Comparison of ENCODE assay signal across 12 cellular contexts in genomic region chr1:230114245-230114651, GRCh38. TPM values are rescaled to one million over a fixed set of nuclear protein-coding genes. Genes with fewer than 3 reads are reported as not detected.
DNase-seq lines count a peak whose midpoint lies in the region; ATAC-seq and TF ChIP-seq lines count a peak whose summit lies in the region.
"Had no signal": no experiment of that assay in that cellular context is flagged by ENCODE, and none has a peak within 500 bp of the region (broad histone marks: within the 10 kb centered on the region; RNA-seq: fewer than 3 reads in every experiment).

No MANE protein-coding gene starts in this region.

- H3K9me3 ChIP-seq in Peyer's patch (no peaks in the 10 kb centered on the region), mesenchymal stem cell (ENCODE audit: control insufficient read depth, low read length) (no peaks in the 10 kb centered on the region), thymus (ENCODE audit: control insufficient read depth) (no peaks in the 10 kb centered on the region)

- H3K4me3 ChIP-seq in Peyer's patch = no peak overlapping the region
- peak overlapping the region; percentile 13 for H3K4me3 ChIP-seq in epithelial cell of esophagus (ENCODE audit: low read length)
- peak overlapping the region in 1 of 2 experiments; percentile 65 for H3K4me3 ChIP-seq in mesenchymal stem cell (ENCODE audit: insufficient read depth in 1 of 2, low read depth in 1 of 2, low read length in 2 of 2)
- no peak overlapping the region for H3K4me3 ChIP-seq in thymus (ENCODE audit: low read length)

- peaks cover 30% of the 10 kb centered on the region for H3K79me1 ChIP-seq in mesenchymal stem cell (replicated peaks; ENCODE audit: low read length, poor library complexity, severe bottlenecking)

- no peak for ATAC-seq in HG03342 (IDR thresholded peaks at IDR 0.05; ENCODE audit: unreplicated experiment)
- ATAC-seq: HCT116; stimulated activated effector memory CD8-positive, alpha-beta T cell treated with anti-CD3 and anti-CD28 coated beads, Interleukin-12 subunit alpha, Interleukin-12 subunit beta, amount 100 ng/mL, for 72 hours had no signal

- H2BK5ac ChIP-seq in mesenchymal stem cell (ENCODE audit: low read depth, low read length, poor library complexity, severe bottlenecking) = no peak overlapping the region

- no peak overlapping the region for H2AFZ ChIP-seq in mesenchymal stem cell (ENCODE audit: low read depth, low read length)

- no peak overlapping the region for H4K91ac ChIP-seq in mesenchymal stem cell (ENCODE audit: low read length)

- H3K36me3 ChIP-seq in Peyer's patch (no peaks in the 10 kb centered on the region), mesenchymal stem cell (ENCODE audit: control insufficient read depth in 1 of 2, insufficient read depth in 2 of 2, low read depth in 1 of 2, low read length in 2 of 2) (peaks cover 0 to 5% of the 10 kb centered on the region in 2 experiments), thymus (ENCODE audit: control insufficient read depth, insufficient read depth) (peaks cover 11% of the 10 kb centered on the region)

- no peak overlapping the region for H4K8ac ChIP-seq in mesenchymal stem cell (ENCODE audit: low read length)

- 81% methylated on average over 14 of the region's 14 CpGs for WGBS in mesenchymal stem cell
- WGBS in thymus = 95% methylated on average over 14 of the region's 14 CpGs

- peak overlapping the region; percentile 21 for H2BK15ac ChIP-seq in mesenchymal stem cell (ENCODE audit: low read depth, poor library complexity, severe bottlenecking)

- H3K23ac ChIP-seq in mesenchymal stem cell (ENCODE audit: low read length in 2 of 2) = no peak overlapping the region

- H3K14ac ChIP-seq in mesenchymal stem cell (ENCODE audit: low read length in 2 of 2) = peak overlapping the region in 1 of 2 experiments; percentile 44

- no peak overlapping the region for H2BK120ac ChIP-seq in mesenchymal stem cell (ENCODE audit: low read depth, low read length)

- peak overlapping the region; percentile 89 for H3K9ac ChIP-seq in mesenchymal stem cell (ENCODE audit: low read length)
- H3K9ac ChIP-seq: KMS-11 had no signal

- no peak overlapping the region for H3K4me2 ChIP-seq in mesenchymal stem cell (ENCODE audit: low read length, poor library complexity, severe bottlenecking)

- peak overlapping the region in 1 of 2 experiments; percentile 63 for H3K4ac ChIP-seq in mesenchymal stem cell (ENCODE audit: low read depth in 1 of 2, low read length in 2 of 2)

- H3K18ac ChIP-seq in mesenchymal stem cell (ENCODE audit: low read depth in 1 of 2, low read length in 2 of 2) = no peak overlapping the region

- no peak overlapping the region for H2AK5ac ChIP-seq in mesenchymal stem cell (ENCODE audit: low read length, severe bottlenecking)

- H3K27me3 ChIP-seq in Peyer's patch (no peaks in the 10 kb centered on the region), mesenchymal stem cell (ENCODE audit: control insufficient read depth in 1 of 2, insufficient read depth in 1 of 2, low read length in 2 of 2) (no peaks in the 10 kb centered on the region), thymus (ENCODE audit: control insufficient read depth, insufficient read depth) (no peaks in the 10 kb centered on the region)

- H2BK12ac ChIP-seq in mesenchymal stem cell (ENCODE audit: low read length in 2 of 2) = peak overlapping the region in 1 of 2 experiments; percentile 37

- H3K4me1 ChIP-seq in Peyer's patch = peaks cover 0 to 41% (median 0%) of the 10 kb centered on the region in 4 donors
- H3K4me1 ChIP-seq in mesenchymal stem cell (ENCODE audit: control insufficient read depth, insufficient read depth, low read depth, low read length) = peaks cover 36% of the 10 kb centered on the region
- H3K4me1 ChIP-seq in thymus (ENCODE audit: control insufficient read depth, insufficient read depth, low read length) = peaks cover 63% of the 10 kb centered on the region

- TF ChIP-seq POLR2A in Peyer's patch (IDR thresholded peaks at IDR 0.05) = no peak

- no peak for DNase-seq in Peyer's patch
- DNase-seq in epithelial cell of esophagus (ENCODE audit: low read depth) = no peak
- DNase-seq in mesenchymal stem cell = no peak
- DNase-seq in nucleus accumbens (lab: John Stamatoyannopoulos, UW) = no peak
- no peak for DNase-seq in activated CD4-positive, alpha-beta T cell treated with anti-CD3 and anti-CD28 coated beads for 4 hours
- DNase-seq: activated naive CD8-positive, alpha-beta T cell treated with anti-CD3 and anti-CD28 coated beads, Interleukin-2, amount 10 ng/mL, durations not matched to agents 7 days and 5 days; effector CD8-positive, alpha-beta T cell had no signal

- H3K27ac ChIP-seq in Peyer's patch (peak overlapping the region in 3 of 4 donors; percentile 34 to 41 (median 37)), mesenchymal stem cell (ENCODE audit: low read length, poor library complexity, severe bottlenecking) (no peak overlapping the region), thymus (ENCODE audit: low read depth) (peak overlapping the region; percentile 10)
- H3K27ac ChIP-seq: KMS-11 had no signal

- TF ChIP-seq CTCF in Peyer's patch (IDR thresholded peaks at IDR 0.05) (no peak), epithelial cell of esophagus (IDR thresholded peaks at IDR 0.05; ENCODE audit: insufficient read depth, low read depth, low read length, missing control alignments) (no peak)

RNA-seq across cellular contexts. Expression of gene GALNT2, which starts 47.2 kb away (rescaled TPM):
- total RNA-seq in Peyer's patch = 10 to 100 TPM; 36.3 to 52.5 (median 43.6) TPM
- 128 TPM for polyA plus RNA-seq in mesenchymal stem cell (2013, experiment 1 of 2)
- polyA plus RNA-seq in mesenchymal stem cell (2013, experiment 2 of 2) = 130 TPM
- polyA plus RNA-seq in thymus = 33.9 TPM
